16 cellular contexts compared by ENCODE assay signal in the genomic region with DNA sequence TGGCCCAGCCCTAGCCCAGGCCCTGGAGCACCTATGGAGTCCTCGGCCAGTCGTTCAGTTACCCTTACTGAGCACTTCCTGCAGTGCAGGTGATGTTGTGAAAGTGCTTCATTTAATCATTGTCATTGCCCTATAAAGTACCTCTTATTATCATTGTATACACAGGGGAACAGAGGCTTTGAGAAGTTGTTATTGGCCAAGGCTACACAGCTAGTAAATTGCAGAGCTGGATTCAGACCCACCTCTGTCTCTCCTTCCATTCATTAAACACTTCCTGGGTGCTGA. TPM values are rescaled to one million over a fixed set of nuclear protein-coding genes. Genes with fewer than 3 reads are reported as not detected.
A peak's percentile ranks its signal among the peaks of the same experiment; 100 is the strongest.
DNase-seq lines count a peak whose midpoint lies in the region; ATAC-seq and TF ChIP-seq lines count a peak whose summit lies in the region.
"Had no signal": no experiment of that assay in that cellular context is flagged by ENCODE, and none has a peak within 500 bp of the region (broad histone marks: within the 10 kb centered on the region; RNA-seq: fewer than 3 reads in every experiment).

No MANE protein-coding gene starts in this region.

- peak overlapping the region; percentile 27 for H4K8ac ChIP-seq in mesenchymal stem cell (ENCODE audit: low read length)

- H3K4me2 ChIP-seq in GM23338 = no peak overlapping the region
- no peak overlapping the region for H3K4me2 ChIP-seq in OCI-LY7 (ENCODE audit: low read length)
- no peak overlapping the region for H3K4me2 ChIP-seq in mesenchymal stem cell (ENCODE audit: low read length, poor library complexity, severe bottlenecking)
- H3K4me2 ChIP-seq: hepatocyte had no signal

- peak; percentile 18 for DNase-seq in DMS53 (lab: John Stamatoyannopoulos, UW)
- DNase-seq in DMS53 treated with DMSO at 0.1 percent for 48 hours (lab: John Stamatoyannopoulos, UW; ENCODE audit: unreplicated experiment) = no peak
- no peak for DNase-seq in GM23338 (ENCODE audit: low spot score)
- DNase-seq in OCI-LY7 (ENCODE audit: low spot score) = peak; percentile 30
- DNase-seq in mesenchymal stem cell = no peak
- no peak for DNase-seq in G401 (ENCODE audit: low spot score)
- no peak for DNase-seq in left ventricle myocardium superior
- no peak for DNase-seq in Peyer's patch
- DNase-seq: activated B cell treated with CpG ODN at 0.5 μM for 24 hours; COR-L47; HCEC 1CT; NCI-H2171 treated with DMSO at 0.1 percent for 48 hours; OCI-M1; stimulated activated CD4-positive, alpha-beta T cell treated with anti-CD3 and anti-CD28 coated beads, Interleukin-2, amount 100 ng/mL, for 48 hours had no signal

- H2BK12ac ChIP-seq in mesenchymal stem cell (ENCODE audit: low read length in 2 of 2) = no peak overlapping the region

- H3K4me1 Mint-ChIP-seq in GM23338 = peaks cover 48% of the 10 kb centered on the region
- H3K4me1 Mint-ChIP-seq: activated B cell treated with CpG ODN at 0.5 μM for 24 hours had no signal

- H3K36me3 Mint-ChIP-seq in GM23338 (ENCODE audit: low read depth) = peaks cover 71% of the 10 kb centered on the region

- H3K27me3 Mint-ChIP-seq in GM23338 (ENCODE audit: insufficient read depth, low read depth, poor library complexity) = peaks cover 15% of the 10 kb centered on the region
- H3K27me3 Mint-ChIP-seq: activated B cell treated with CpG ODN at 0.5 μM for 24 hours had no signal

- H3K36me3 ChIP-seq in GM23338 (ENCODE audit: insufficient read depth) (peaks cover 38% of the 10 kb centered on the region), OCI-LY7 (ENCODE audit: insufficient read depth, low read length) (peaks cover 76% of the 10 kb centered on the region), mesenchymal stem cell (ENCODE audit: control insufficient read depth in 1 of 2, insufficient read depth in 2 of 2, low read depth in 1 of 2, low read length in 2 of 2) (peaks cover 59 to 65% of the 10 kb centered on the region in 2 experiments), Peyer's patch (peaks cover 0 to 62% (median 0%) of the 10 kb centered on the region in 3 donors)

- in situ Hi-C loops in G401 (cut with HindIII; ENCODE audit: low sequenced_read_pairs) = no loop called here

- POLR2A ChIA-PET in OCI-LY7 (lab: Charles Lee) = no interaction called here

- H2BK5ac ChIP-seq in mesenchymal stem cell (ENCODE audit: low read depth, low read length, poor library complexity, severe bottlenecking) = no peak overlapping the region

- H3K4ac ChIP-seq in mesenchymal stem cell (ENCODE audit: low read depth in 1 of 2, low read length in 2 of 2) = no peak overlapping the region

- no peak overlapping the region for H2BK120ac ChIP-seq in mesenchymal stem cell (ENCODE audit: low read depth, low read length)

- no peak overlapping the region for H3K23ac ChIP-seq in mesenchymal stem cell (ENCODE audit: low read length in 2 of 2)

- ATAC-seq in GM23338 = peak; percentile 7; the same call in 2 of the 3 replicates
- ATAC-seq in left ventricle myocardium superior = no peak

- no peak overlapping the region for H3K9ac ChIP-seq in mesenchymal stem cell (ENCODE audit: low read length)

- H3K9me3 ChIP-seq in OCI-LY7 (ENCODE audit: low read length) (no peaks in the 10 kb centered on the region), mesenchymal stem cell (ENCODE audit: control insufficient read depth, low read length) (no peaks in the 10 kb centered on the region), Peyer's patch (no peaks in the 10 kb centered on the region)
- H3K9me3 ChIP-seq: esophagus muscularis mucosa had no signal

- intact Hi-C loops in OCI-LY7 (cut with micrococcal nuclease; ENCODE audit: unreplicated experiment) = no loop called here
- intact Hi-C loops in left ventricle myocardium superior (cut with micrococcal nuclease) = no loop called here

- H3K27ac Mint-ChIP-seq in GM23338 = peak overlapping the region; percentile 87
- H3K27ac Mint-ChIP-seq: activated B cell treated with CpG ODN at 0.5 μM for 24 hours had no signal

- no TSS peak for BruUV-seq in OCI-LY7 (replicated peaks; lab: Mats Ljungman, UMichigan)

- peaks cover 6% of the 10 kb centered on the region for H3K79me1 ChIP-seq in mesenchymal stem cell (replicated peaks; ENCODE audit: low read length, poor library complexity, severe bottlenecking)

- peaks cover 23% of the 10 kb centered on the region for H3K4me1 ChIP-seq in GM23338 (ENCODE audit: insufficient read depth)
- peaks cover 27% of the 10 kb centered on the region for H3K4me1 ChIP-seq in OCI-LY7 (ENCODE audit: insufficient read depth, low read length, poor library complexity, severe bottlenecking)
- peaks cover 4% of the 10 kb centered on the region for H3K4me1 ChIP-seq in mesenchymal stem cell (ENCODE audit: control insufficient read depth, insufficient read depth, low read depth, low read length)
- no peaks in the 10 kb centered on the region for H3K4me1 ChIP-seq in Peyer's patch

- no peak overlapping the region for H3K18ac ChIP-seq in mesenchymal stem cell (ENCODE audit: low read depth in 1 of 2, low read length in 2 of 2)

- no peaks in the 10 kb centered on the region for H3K9me3 Mint-ChIP-seq in GM23338
- H3K9me3 Mint-ChIP-seq: activated B cell treated with CpG ODN at 0.5 μM for 24 hours had no signal

- H4K91ac ChIP-seq in mesenchymal stem cell (ENCODE audit: low read length) = no peak overlapping the region

- TF ChIP-seq CTCF in GM23338 (conservative IDR thresholded peaks at IDR 0.05; ENCODE audit: low read depth in 2 of 2) (no peak), OCI-LY7 (conservative IDR thresholded peaks at IDR 0.05; ENCODE audit: low read length) (no peak), Peyer's patch (IDR thresholded peaks at IDR 0.05) (no peak)

- H2AK5ac ChIP-seq in mesenchymal stem cell (ENCODE audit: low read length, severe bottlenecking) = no peak overlapping the region

- CTCF ChIA-PET in OCI-LY7 (lab: Charles Lee; ENCODE audit: unreplicated experiment) = no interaction called here

- H3K79me2 ChIP-seq in GM23338 (replicated peaks; ENCODE audit: insufficient read depth) = peaks cover 17% of the 10 kb centered on the region; the same call in 1 of the 2 replicates
- peaks cover 3% of the 10 kb centered on the region; the same call in 1 of the 2 replicates for H3K79me2 ChIP-seq in OCI-LY7 (ENCODE audit: insufficient read depth, low read depth, low read length)
- H3K79me2 ChIP-seq: hepatocyte had no signal

- no CpG with 5 or more reads among the region's 2 CpGs for WGBS in mesenchymal stem cell

- H2AFZ ChIP-seq in GM23338 = no peak overlapping the region
- H2AFZ ChIP-seq in OCI-LY7 (ENCODE audit: low read length) = no peak overlapping the region
- no peak overlapping the region for H2AFZ ChIP-seq in mesenchymal stem cell (ENCODE audit: low read depth, low read length)
- H2AFZ ChIP-seq: hepatocyte had no signal

- no peak overlapping the region for H3K14ac ChIP-seq in mesenchymal stem cell (ENCODE audit: low read length in 2 of 2)

- peaks cover 24% of the 10 kb centered on the region for H4K20me1 ChIP-seq in GM23338 (replicated peaks; ENCODE audit: insufficient read depth)
- H4K20me1 ChIP-seq in OCI-LY7 (ENCODE audit: insufficient read depth, low read length) = peaks cover 21% of the 10 kb centered on the region

- H3K9me2 ChIP-seq in GM23338 (ENCODE audit: insufficient read depth) = no peaks in the 10 kb centered on the region
- H3K9me2 ChIP-seq in OCI-LY7 (ENCODE audit: insufficient read depth, low read length) = no peaks in the 10 kb centered on the region

- TF ChIP-seq POLR2A in Peyer's patch (IDR thresholded peaks at IDR 0.05) = no peak

- no peak overlapping the region for H2BK15ac ChIP-seq in mesenchymal stem cell (ENCODE audit: low read depth, poor library complexity, severe bottlenecking)

- no peak overlapping the region for H3K4me3 Mint-ChIP-seq in GM23338
- H3K4me3 Mint-ChIP-seq: activated B cell treated with CpG ODN at 0.5 μM for 24 hours had no signal

- H3K4me3 ChIP-seq in GM23338 (no peak overlapping the region), OCI-LY7 (ENCODE audit: low read depth, low read length, poor library complexity, severe bottlenecking) (no peak overlapping the region), mesenchymal stem cell (ENCODE audit: insufficient read depth in 1 of 2, low read depth in 1 of 2, low read length in 2 of 2) (no peak overlapping the region), Peyer's patch (no peak overlapping the region)
- H3K4me3 ChIP-seq: esophagus muscularis mucosa, hepatocyte had no signal

- no peaks in the 10 kb centered on the region for H3K27me3 ChIP-seq in GM23338 (ENCODE audit: insufficient read depth)
- no peaks in the 10 kb centered on the region for H3K27me3 ChIP-seq in mesenchymal stem cell (ENCODE audit: control insufficient read depth in 1 of 2, insufficient read depth in 1 of 2, low read length in 2 of 2)
- no peaks in the 10 kb centered on the region for H3K27me3 ChIP-seq in Peyer's patch
- H3K27me3 ChIP-seq: esophagus muscularis mucosa, hepatocyte had no signal

- 0 out of 2 replicates have a peak overlapping the region, but pooled peaks have one; percentile 87 for H3K27ac ChIP-seq in GM23338 (ENCODE audit: low read depth)
- H3K27ac ChIP-seq in OCI-LY7 (ENCODE audit: low read depth, low read length, poor library complexity, severe bottlenecking) = peak overlapping the region; percentile 50
- H3K27ac ChIP-seq in mesenchymal stem cell (ENCODE audit: low read length, poor library complexity, severe bottlenecking) = no peak overlapping the region
- no peak overlapping the region for H3K27ac ChIP-seq in Peyer's patch
- H3K27ac ChIP-seq: esophagus muscularis mucosa, hepatocyte had no signal

- peaks cover 61% of the 10 kb centered on the region for H3F3A ChIP-seq in GM23338 (replicated peaks; ENCODE audit: low read depth)

TF ChIP-seq in GM23338, 12 proteins besides CTCF, POLR2A, EP300 and RAD21 (continues in another document):
- TF ChIP-seq ZNF331 (CRISPR knock-in tag; IDR thresholded peaks at IDR 0.05; ENCODE audit: low read depth) = no peak
- no peak for TF ChIP-seq EZH2 (IDR thresholded peaks at IDR 0.05; ENCODE audit: low read depth, unreplicated experiment)
- no peak for TF ChIP-seq POLR2AphosphoS5 (IDR thresholded peaks at IDR 0.05; ENCODE audit: low read depth)

RNA-seq across cellular contexts. Expression of gene RPL32, which starts 9.8 kb away (rescaled TPM):
- 561 and 772 TPM in 2 replicates for total RNA-seq in GM23338 (2014; rRNA removed; shearing (Covaris generic))
- 2,550 and 2,858 TPM in 2 replicates for polyA plus RNA-seq in GM23338 (2016; fragmentation: Nextera tagmentation; extraction: Ambion mirVana)
- 3,339 and 3,717 TPM in 2 replicates for total RNA-seq in OCI-LY7 (2014; rRNA removed; shearing (Covaris generic))
- 2,099 and 2,324 TPM in 2 replicates for total RNA-seq in OCI-LY7 (2022)
- 1,587 TPM for polyA plus RNA-seq in mesenchymal stem cell (2013, experiment 1 of 2)
- polyA plus RNA-seq in mesenchymal stem cell (2013, experiment 2 of 2) = 1,642 TPM
- 2,015 and 2,172 TPM in 2 replicates for total RNA-seq in G401 (2014; rRNA removed; shearing (Covaris generic))
- 931 TPM for total RNA-seq in left ventricle myocardium superior
- 100 to 1,000 TPM; 258 to 541 (median 430) TPM for total RNA-seq in Peyer's patch

RNA-seq across cellular contexts. Expression of gene CAND2, which starts 35.0 kb away (rescaled TPM):
- total RNA-seq in GM23338 (2014; rRNA removed; shearing (Covaris generic)) = 16.5 and 20.5 TPM in 2 replicates
- polyA plus RNA-seq in GM23338 (2016; fragmentation: Nextera tagmentation; extraction: Ambion mirVana) = 4.5 and 5.6 TPM in 2 replicates
- total RNA-seq in OCI-LY7 (2014; rRNA removed; shearing (Covaris generic)) = 8.9 and 11.0 TPM in 2 replicates
- total RNA-seq in OCI-LY7 (2022) (4.0 and 4.1 TPM in 2 replicates), left ventricle myocardium superior (69.2 TPM), Peyer's patch (1 to 10 TPM; 1.4 to 4.1 (median 2.1) TPM)
- polyA plus RNA-seq in mesenchymal stem cell (2013, experiment 1 of 2) = 3.9 TPM
- 3.7 TPM for polyA plus RNA-seq in mesenchymal stem cell (2013, experiment 2 of 2)
- 19.2 and 20.2 TPM in 2 replicates for total RNA-seq in G401 (2014; rRNA removed; shearing (Covaris generic))

Comparison
In these comparisons a context has a peak if more than half of its experiments do, and no peak if none do; other contexts are left out.
1. DNase-seq: peak in DMS53 (single experiment) and OCI-LY7 (single experiment); none in DMS53 treated with DMSO at 0.1 percent for 48 hours (single experiment), GM23338 (single experiment), mesenchymal stem cell (single experiment), G401 (single experiment), left ventricle myocardium superior (single experiment) and Peyer's patch (0 of 3).
2. H3K27ac ChIP-seq: peak in GM23338 (single experiment) and OCI-LY7 (single experiment); none in mesenchymal stem cell (single experiment) and Peyer's patch (0 of 4).